Comparison of ENCODE assay signal across 7 cellular contexts in genomic region chr10:72513910-72514309, GRCh38.
"Had no signal": no experiment of that assay in that cellular context is flagged by ENCODE, and none has a peak within 500 bp of the region (broad histone marks: within the 10 kb centered on the region; RNA-seq: fewer than 3 reads in every experiment).

No MANE protein-coding gene starts in this region.

- DNase-seq: GDM1, GF-D8 had no signal

- H3K4me3 ChIP-seq: GM12878 had no signal

- ATAC-seq: GM12878 had no signal

- FAIRE-seq: G401.6, GM12878, GM12892, GM18507, GM19239 had no signal
